ENCODE assay signal across 15 cellular contexts in genomic region chr11:38481391-38481790, GRCh38.
DNase-seq lines count a peak whose midpoint lies in the region; FAIRE-seq and TF ChIP-seq lines count a peak whose summit lies in the region.
"Had no signal": no experiment of that assay in that cellular context is flagged by ENCODE, and none has a peak within 500 bp of the region (broad histone marks: within the 10 kb centered on the region; RNA-seq: fewer than 3 reads in every experiment).

No MANE protein-coding gene starts in this region.

- H3K27me3 Mint-ChIP-seq in chondrocyte (ENCODE audit: low read depth): no peaks in the 10 kb centered on the region

- H3K9me3 Mint-ChIP-seq in chondrocyte (ENCODE audit: low read depth): no peaks in the 10 kb centered on the region
- H3K9me3 Mint-ChIP-seq: GM23338, H9 had no signal

- H3K4me3 Mint-ChIP-seq in chondrocyte (ENCODE audit: unreplicated experiment): no peak overlapping the region
- H3K4me3 Mint-ChIP-seq: CD14-positive monocyte; CD8-positive, alpha-beta T cell; GM23338; H9 had no signal

- DNase-seq in DMS53 (lab: John Stamatoyannopoulos, UW): peak; percentile 4
- no peak for DNase-seq in DMS53 treated with DMSO at 0.1 percent for 48 hours (lab: John Stamatoyannopoulos, UW; ENCODE audit: unreplicated experiment)
- DNase-seq in HTR-8/SVneo (ENCODE audit: insufficient read length, low spot score): no peak
- peak; percentile 77 for DNase-seq in chondrocyte (ENCODE audit: low spot score)
- peak; percentile 74 for DNase-seq in posterior vena cava (ENCODE audit: low spot score)
- no peak for DNase-seq in NCI-H446 (lab: John Stamatoyannopoulos, UW)
- no peak for DNase-seq in anterior cingulate cortex (lab: John Stamatoyannopoulos, UW)
- no peak for DNase-seq in activated naive CD4-positive, alpha-beta T cell treated with Interleukin-2 at 50 U/mL for 16 hours
- DNase-seq: CD8-positive, alpha-beta T cell; COR-L47; DMS153; H9 had no signal

- no peaks in the 10 kb centered on the region for H3K36me3 Mint-ChIP-seq in chondrocyte (ENCODE audit: low read depth)
- H3K36me3 Mint-ChIP-seq: CD14-positive monocyte; CD8-positive, alpha-beta T cell had no signal

- intact Hi-C loops in posterior vena cava (cut with DNase I): no loop called here

- no peak for TF ChIP-seq CTCF in chondrocyte (IDR thresholded peaks at IDR 0.05)

- peak; percentile 71 for FAIRE-seq in HTR-8/SVneo (lab: Jason Lieb, UNC)
- FAIRE-seq: D721Med had no signal

- no peak overlapping the region for H3K27ac Mint-ChIP-seq in chondrocyte (ENCODE audit: unreplicated experiment)
- H3K27ac Mint-ChIP-seq: CD14-positive monocyte; CD8-positive, alpha-beta T cell; GM23338; H9 had no signal

- H3K4me1 Mint-ChIP-seq in chondrocyte (ENCODE audit: low read depth): peaks cover 5% of the 10 kb centered on the region
- H3K4me1 Mint-ChIP-seq: CD14-positive monocyte, GM23338, H9 had no signal

Comparison
In these comparisons a context has a peak if more than half of its experiments do, and no peak if none do; other contexts are left out.
1. DNase-seq: peak in DMS53 (single experiment), chondrocyte (single experiment) and posterior vena cava (single experiment); none in DMS53 treated with DMSO at 0.1 percent for 48 hours (single experiment), HTR-8/SVneo (single experiment), NCI-H446 (0 of 2), anterior cingulate cortex (0 of 58) and activated naive CD4-positive, alpha-beta T cell treated with Interleukin-2 at 50 U/mL for 16 hours (single experiment).